In genomic region chr9:98101868-98102273, GRCh38 we compare ENCODE assay signal across 8 cellular contexts. TPM values are rescaled to one million over a fixed set of nuclear protein-coding genes. Genes with fewer than 3 reads are reported as not detected.
DNase-seq lines count a peak whose midpoint lies in the region; ATAC-seq and TF ChIP-seq lines count a peak whose summit lies in the region.

No MANE protein-coding gene starts in this region.

- H3K27me3 ChIP-seq in CD4-positive, CD25-positive, alpha-beta regulatory T cell (ENCODE audit: control insufficient read depth, insufficient read depth, low read length) = no peaks in the 10 kb centered on the region
- H3K27me3 ChIP-seq in HAP-1 (ENCODE audit: low read depth) = no peaks in the 10 kb centered on the region

- peak; percentile 79 to 99 (median 94) for DNase-seq in CD4-positive, CD25-positive, alpha-beta regulatory T cell
- DNase-seq in T follicular helper cell (ENCODE audit: low read depth) = peak; percentile 76
- DNase-seq in activated naive CD8-positive, alpha-beta T cell treated with anti-CD3 and anti-CD28 coated beads for 36 hours = peak; percentile 72
- DNase-seq in stimulated activated CD4-positive, alpha-beta T cell treated with anti-CD3 and anti-CD28 coated beads, TNF-alpha, amount 100 ng/mL, for 24 hours (ENCODE audit: low read depth in 3 of 3) = peak in 2 of 3 experiments; percentile 45 to 63
- no peak for DNase-seq in chondrocyte (ENCODE audit: low spot score)
- no peak for DNase-seq in HAP-1 (ENCODE audit: low spot score in 2 of 2)

- H3K4me3 ChIP-seq in CD4-positive, CD25-positive, alpha-beta regulatory T cell (ENCODE audit: low read depth, low read length) = peak overlapping the region; percentile 86
- no peak overlapping the region for H3K4me3 ChIP-seq in HAP-1

- peaks cover 46% of the 10 kb centered on the region for H3K36me3 Mint-ChIP-seq in CD4-positive, CD25-positive, alpha-beta regulatory T cell
- H3K36me3 Mint-ChIP-seq in activated naive CD8-positive, alpha-beta T cell treated with anti-CD3 and anti-CD28 coated beads for 36 hours = peaks cover 55% of the 10 kb centered on the region
- no peaks in the 10 kb centered on the region for H3K36me3 Mint-ChIP-seq in chondrocyte (ENCODE audit: low read depth)

- no peak for TF ChIP-seq CTCF in chondrocyte (IDR thresholded peaks at IDR 0.05)

- H3K27ac Mint-ChIP-seq in CD4-positive, CD25-positive, alpha-beta regulatory T cell = peak overlapping the region; percentile 93 to 100 (median 93)
- H3K27ac Mint-ChIP-seq in activated naive CD8-positive, alpha-beta T cell treated with anti-CD3 and anti-CD28 coated beads for 36 hours = peak overlapping the region; percentile 86
- H3K27ac Mint-ChIP-seq in chondrocyte (ENCODE audit: unreplicated experiment) = no peak overlapping the region

- ATAC-seq in CD4-positive, CD25-positive, alpha-beta regulatory T cell (ENCODE audit: low read depth in 2 of 2) = peak; percentile 97
- ATAC-seq in GM19372 (IDR thresholded peaks at IDR 0.05; ENCODE audit: low read depth, unreplicated experiment) = peak; percentile 99
- peak; percentile 98 for ATAC-seq in HG03432 (IDR thresholded peaks at IDR 0.05; ENCODE audit: unreplicated experiment)

- H3K9me3 Mint-ChIP-seq in CD4-positive, CD25-positive, alpha-beta regulatory T cell = peaks cover 0 to 2% (median 0%) of the 10 kb centered on the region in 7 donors
- no peaks in the 10 kb centered on the region for H3K9me3 Mint-ChIP-seq in activated naive CD8-positive, alpha-beta T cell treated with anti-CD3 and anti-CD28 coated beads for 36 hours
- H3K9me3 Mint-ChIP-seq in chondrocyte (ENCODE audit: low read depth) = peaks cover 6% of the 10 kb centered on the region

- H3K9me3 ChIP-seq in CD4-positive, CD25-positive, alpha-beta regulatory T cell (ENCODE audit: control insufficient read depth in 2 of 2, low read length in 2 of 2) = no peaks in the 10 kb centered on the region
- no peaks in the 10 kb centered on the region for H3K9me3 ChIP-seq in HAP-1

- H3K4me3 Mint-ChIP-seq in CD4-positive, CD25-positive, alpha-beta regulatory T cell = peak overlapping the region; percentile 79 to 92 (median 84)
- peak overlapping the region; percentile 54 for H3K4me3 Mint-ChIP-seq in activated naive CD8-positive, alpha-beta T cell treated with anti-CD3 and anti-CD28 coated beads for 36 hours
- no peak overlapping the region for H3K4me3 Mint-ChIP-seq in chondrocyte (ENCODE audit: unreplicated experiment)

- peaks cover 99% of the 10 kb centered on the region for H3K4me1 ChIP-seq in CD4-positive, CD25-positive, alpha-beta regulatory T cell (ENCODE audit: control insufficient read depth, insufficient read depth, low read length, poor library complexity, severe bottlenecking)
- no peaks in the 10 kb centered on the region for H3K4me1 ChIP-seq in HAP-1

- H3K27ac ChIP-seq in CD4-positive, CD25-positive, alpha-beta regulatory T cell (ENCODE audit: insufficient read depth, low read length, poor library complexity, severe bottlenecking) = peak overlapping the region; percentile 87

- no peaks in the 10 kb centered on the region for H3K27me3 Mint-ChIP-seq in CD4-positive, CD25-positive, alpha-beta regulatory T cell
- H3K27me3 Mint-ChIP-seq in activated naive CD8-positive, alpha-beta T cell treated with anti-CD3 and anti-CD28 coated beads for 36 hours = no peaks in the 10 kb centered on the region
- H3K27me3 Mint-ChIP-seq in chondrocyte (ENCODE audit: low read depth) = no peaks in the 10 kb centered on the region

- H3K36me3 ChIP-seq in CD4-positive, CD25-positive, alpha-beta regulatory T cell (ENCODE audit: control insufficient read depth, insufficient read depth, low read length) = peaks cover 23% of the 10 kb centered on the region
- peaks cover 14% of the 10 kb centered on the region for H3K36me3 ChIP-seq in HAP-1 (replicated peaks)

- in situ Hi-C loops in HAP-1 (cut with MboI; ENCODE audit: low sequenced_read_pairs) = no loop called here

- H3K4me1 Mint-ChIP-seq in CD4-positive, CD25-positive, alpha-beta regulatory T cell = peaks cover 32 to 94% (median 63%) of the 10 kb centered on the region in 4 donors
- H3K4me1 Mint-ChIP-seq in activated naive CD8-positive, alpha-beta T cell treated with anti-CD3 and anti-CD28 coated beads for 36 hours = peaks cover 74% of the 10 kb centered on the region
- no peaks in the 10 kb centered on the region for H3K4me1 Mint-ChIP-seq in chondrocyte (ENCODE audit: low read depth)

RNA-seq across cellular contexts. Expression of gene TRIM14, which starts 17.2 kb away (rescaled TPM):
- 120 TPM for total RNA-seq in CD4-positive, CD25-positive, alpha-beta regulatory T cell
- 10 to 100 TPM; 65.2 to 94.0 (median 73.7) TPM for polyA plus RNA-seq in CD4-positive, CD25-positive, alpha-beta regulatory T cell
- total RNA-seq in activated naive CD8-positive, alpha-beta T cell treated with anti-CD3 and anti-CD28 coated beads for 36 hours = 10 to 100 TPM; 45.2 to 47.4 TPM
- 0.58 to 1.1 TPM (median 1.1 TPM) in 3 replicates for total RNA-seq in chondrocyte

RNA-seq across cellular contexts. Expression of gene NANS, which starts 45.3 kb away (rescaled TPM):
- 51.4 TPM for total RNA-seq in CD4-positive, CD25-positive, alpha-beta regulatory T cell
- polyA plus RNA-seq in CD4-positive, CD25-positive, alpha-beta regulatory T cell = 10 to 100 TPM; 34.4 to 44.7 (median 36.4) TPM
- total RNA-seq in activated naive CD8-positive, alpha-beta T cell treated with anti-CD3 and anti-CD28 coated beads for 36 hours = 10 to 100 TPM; 46.1 to 47.4 TPM
- total RNA-seq in chondrocyte = 52.0 to 54.8 TPM (median 53.2 TPM) in 3 replicates

Comparison
In these comparisons a context has a peak if more than half of its experiments do, and no peak if none do; other contexts are left out.
1. DNase-seq: peak in CD4-positive, CD25-positive, alpha-beta regulatory T cell (3 of 3), T follicular helper cell (single experiment), activated naive CD8-positive, alpha-beta T cell treated with anti-CD3 and anti-CD28 coated beads for 36 hours (single experiment) and stimulated activated CD4-positive, alpha-beta T cell treated with anti-CD3 and anti-CD28 coated beads, TNF-alpha, amount 100 ng/mL, for 24 hours (2 of 3); none in chondrocyte (single experiment) and HAP-1 (0 of 2).
2. RNA of gene TRIM14, which starts 17.2 kb away (total RNA-seq): 120 TPM in CD4-positive, CD25-positive, alpha-beta regulatory T cell (single experiment) and 45.2 to 47.4 TPM in activated naive CD8-positive, alpha-beta T cell treated with anti-CD3 and anti-CD28 coated beads for 36 hours; 0.58 to 1.1 TPM in chondrocyte; every median in the first group is over 10 times any median in the second.
3. Peak in every context shown above with its lines, with median percentiles within 50 percentile points of each other: ATAC-seq.